1 cellular context compared by ENCODE assay signal in the genomic region with DNA sequence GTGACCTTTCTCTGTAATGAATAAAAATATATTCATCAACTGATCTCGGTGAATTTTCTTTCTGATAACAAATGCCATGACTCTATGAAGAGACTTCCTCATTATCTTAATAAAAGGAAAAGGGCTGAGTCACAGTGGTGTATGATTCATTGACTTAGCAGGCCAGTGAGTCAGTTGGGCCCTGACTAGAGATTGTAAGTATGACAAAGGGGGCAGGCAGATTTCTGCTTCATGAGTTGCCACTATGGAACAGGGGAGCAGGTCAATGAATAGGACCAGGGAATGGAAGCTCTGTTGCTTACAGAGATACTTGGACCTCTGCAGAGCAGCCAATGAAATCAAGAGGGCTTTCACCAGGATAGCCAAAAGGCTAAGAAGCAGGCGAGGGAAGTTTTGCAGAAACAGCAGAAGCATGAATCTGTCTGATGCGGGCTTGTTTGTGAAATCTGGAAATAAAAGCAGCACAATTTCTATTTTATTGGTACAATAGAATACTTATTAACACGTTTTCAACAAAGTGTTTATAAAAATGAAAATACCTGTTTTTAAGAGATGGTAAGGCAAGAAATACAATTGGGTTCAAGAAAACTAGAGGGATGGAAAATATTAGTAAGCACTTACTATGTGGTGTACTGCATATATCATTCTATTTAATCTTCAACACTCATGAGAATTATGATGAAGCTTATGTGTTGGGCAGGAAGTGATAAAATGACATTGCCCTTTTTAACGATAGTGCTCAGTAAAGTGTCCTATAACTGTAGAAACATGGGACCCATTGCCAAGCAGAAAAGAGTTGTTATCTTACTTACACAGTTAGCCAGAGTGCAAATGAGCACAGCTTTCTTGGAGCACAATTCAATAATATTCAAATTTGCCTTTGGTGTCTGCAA.
TF ChIP-seq lines count a peak whose summit lies in the region.

No MANE protein-coding gene starts in this region.

TF ChIP-seq in K562, 482 proteins besides CTCF, POLR2A, EP300 and RAD21 (continued from another document and continues in another):
- TF ChIP-seq, protein P1, sequence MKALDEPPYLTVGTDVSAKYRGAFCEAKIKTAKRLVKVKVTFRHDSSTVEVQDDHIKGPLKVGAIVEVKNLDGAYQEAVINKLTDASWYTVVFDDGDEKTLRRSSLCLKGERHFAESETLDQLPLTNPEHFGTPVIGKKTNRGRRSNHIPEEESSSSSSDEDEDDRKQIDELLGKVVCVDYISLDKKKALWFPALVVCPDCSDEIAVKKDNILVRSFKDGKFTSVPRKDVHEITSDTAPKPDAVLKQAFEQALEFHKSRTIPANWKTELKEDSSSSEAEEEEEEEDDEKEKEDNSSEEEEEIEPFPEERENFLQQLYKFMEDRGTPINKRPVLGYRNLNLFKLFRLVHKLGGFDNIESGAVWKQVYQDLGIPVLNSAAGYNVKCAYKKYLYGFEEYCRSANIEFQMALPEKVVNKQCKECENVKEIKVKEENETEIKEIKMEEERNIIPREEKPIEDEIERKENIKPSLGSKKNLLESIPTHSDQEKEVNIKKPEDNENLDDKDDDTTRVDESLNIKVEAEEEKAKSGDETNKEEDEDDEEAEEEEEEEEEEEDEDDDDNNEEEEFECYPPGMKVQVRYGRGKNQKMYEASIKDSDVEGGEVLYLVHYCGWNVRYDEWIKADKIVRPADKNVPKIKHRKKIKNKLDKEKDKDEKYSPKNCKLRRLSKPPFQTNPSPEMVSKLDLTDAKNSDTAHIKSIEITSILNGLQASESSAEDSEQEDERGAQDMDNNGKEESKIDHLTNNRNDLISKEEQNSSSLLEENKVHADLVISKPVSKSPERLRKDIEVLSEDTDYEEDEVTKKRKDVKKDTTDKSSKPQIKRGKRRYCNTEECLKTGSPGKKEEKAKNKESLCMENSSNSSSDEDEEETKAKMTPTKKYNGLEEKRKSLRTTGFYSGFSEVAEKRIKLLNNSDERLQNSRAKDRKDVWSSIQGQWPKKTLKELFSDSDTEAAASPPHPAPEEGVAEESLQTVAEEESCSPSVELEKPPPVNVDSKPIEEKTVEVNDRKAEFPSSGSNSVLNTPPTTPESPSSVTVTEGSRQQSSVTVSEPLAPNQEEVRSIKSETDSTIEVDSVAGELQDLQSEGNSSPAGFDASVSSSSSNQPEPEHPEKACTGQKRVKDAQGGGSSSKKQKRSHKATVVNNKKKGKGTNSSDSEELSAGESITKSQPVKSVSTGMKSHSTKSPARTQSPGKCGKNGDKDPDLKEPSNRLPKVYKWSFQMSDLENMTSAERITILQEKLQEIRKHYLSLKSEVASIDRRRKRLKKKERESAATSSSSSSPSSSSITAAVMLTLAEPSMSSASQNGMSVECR (CRISPR knock-in tag; IDR thresholded peaks at IDR 0.05) = no peak
- TF ChIP-seq ZBTB8A (IDR thresholded peaks at IDR 0.05; ENCODE audit: partially characterized antibody) (no peak), ATF1 (CRISPR knock-in tag; IDR thresholded peaks at IDR 0.05) (no peak), ATF1 (tag; IDR thresholded peaks at IDR 0.05) (peak; percentile 55), PRPF4 (IDR thresholded peaks at IDR 0.05; ENCODE audit: insufficient read depth, low read depth, low read length, poor library complexity, severe bottlenecking) (no peak), SAFB (IDR thresholded peaks at IDR 0.05; ENCODE audit: borderline replicate concordance, low read depth, low read length) (no peak), ZFP1 (CRISPR knock-in tag; IDR thresholded peaks at IDR 0.05) (no peak), ZNF785 (CRISPR knock-in tag; IDR thresholded peaks at IDR 0.05) (no peak), SMARCC2 (IDR thresholded peaks at IDR 0.05; ENCODE audit: low read depth) (peak; percentile 97), ZNF79 (CRISPR knock-in tag; IDR thresholded peaks at IDR 0.05; ENCODE audit: low read depth) (no peak), KDM5B (IDR thresholded peaks at IDR 0.05; ENCODE audit: insufficient replicate concordance, low read depth, low read length) (no peak), JUND (IDR thresholded peaks at IDR 0.05; ENCODE audit: borderline replicate concordance, low read depth, low read length) (peak; percentile 99), JUND (tag; IDR thresholded peaks at IDR 0.05; ENCODE audit: borderline replicate concordance, low read depth, low read length) (peak; percentile 95), NFXL1 (CRISPR knock-in tag; IDR thresholded peaks at IDR 0.05) (no peak), BDP1 (IDR thresholded peaks at IDR 0.05; ENCODE audit: insufficient read depth, insufficient read length) (no peak), CEBPB (tag; IDR thresholded peaks at IDR 0.05) (no peak), FOS (IDR thresholded peaks at IDR 0.05; ENCODE audit: extremely low read depth, insufficient read length) (peak; percentile 85), KDM4B (IDR thresholded peaks at IDR 0.05; ENCODE audit: borderline replicate concordance in 2 of 2, low read depth in 1 of 2) (no peak), ZNF274 (IDR thresholded peaks at IDR 0.05; ENCODE audit: borderline replicate concordance, low read depth, low read length) (no peak), SRSF7 (optimal IDR thresholded peaks at IDR 0.05; ENCODE audit: low read depth, low read length) (no peak), HDAC6 (IDR thresholded peaks at IDR 0.05; ENCODE audit: low read depth, low read length) (no peak), STAT5A (IDR thresholded peaks at IDR 0.05; ENCODE audit: borderline replicate concordance, low read length) (peak; percentile 58), CBX3 (IDR thresholded peaks at IDR 0.05; ENCODE audit: borderline replicate concordance in 1 of 2, low read length in 2 of 2) (peak in 1 of 2 experiments; percentile 59; a peak in 1 of 3 replicates), ZBTB1 (CRISPR knock-in tag; IDR thresholded peaks at IDR 0.05; ENCODE audit: borderline replicate concordance, low read depth) (no peak), ZNF133 (CRISPR knock-in tag; IDR thresholded peaks at IDR 0.05) (no peak), ZNF146 (CRISPR knock-in tag; IDR thresholded peaks at IDR 0.05; ENCODE audit: unreplicated experiment) (no peak)
- TF ChIP-seq, protein P2, sequence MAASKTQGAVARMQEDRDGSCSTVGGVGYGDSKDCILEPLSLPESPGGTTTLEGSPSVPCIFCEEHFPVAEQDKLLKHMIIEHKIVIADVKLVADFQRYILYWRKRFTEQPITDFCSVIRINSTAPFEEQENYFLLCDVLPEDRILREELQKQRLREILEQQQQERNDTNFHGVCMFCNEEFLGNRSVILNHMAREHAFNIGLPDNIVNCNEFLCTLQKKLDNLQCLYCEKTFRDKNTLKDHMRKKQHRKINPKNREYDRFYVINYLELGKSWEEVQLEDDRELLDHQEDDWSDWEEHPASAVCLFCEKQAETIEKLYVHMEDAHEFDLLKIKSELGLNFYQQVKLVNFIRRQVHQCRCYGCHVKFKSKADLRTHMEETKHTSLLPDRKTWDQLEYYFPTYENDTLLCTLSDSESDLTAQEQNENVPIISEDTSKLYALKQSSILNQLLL (CRISPR knock-in tag; IDR thresholded peaks at IDR 0.05; ENCODE audit: borderline replicate concordance) = no peak
- TF ChIP-seq, protein P3, sequence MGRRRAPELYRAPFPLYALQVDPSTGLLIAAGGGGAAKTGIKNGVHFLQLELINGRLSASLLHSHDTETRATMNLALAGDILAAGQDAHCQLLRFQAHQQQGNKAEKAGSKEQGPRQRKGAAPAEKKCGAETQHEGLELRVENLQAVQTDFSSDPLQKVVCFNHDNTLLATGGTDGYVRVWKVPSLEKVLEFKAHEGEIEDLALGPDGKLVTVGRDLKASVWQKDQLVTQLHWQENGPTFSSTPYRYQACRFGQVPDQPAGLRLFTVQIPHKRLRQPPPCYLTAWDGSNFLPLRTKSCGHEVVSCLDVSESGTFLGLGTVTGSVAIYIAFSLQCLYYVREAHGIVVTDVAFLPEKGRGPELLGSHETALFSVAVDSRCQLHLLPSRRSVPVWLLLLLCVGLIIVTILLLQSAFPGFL (CRISPR knock-in tag; IDR thresholded peaks at IDR 0.05) = no peak
- TF ChIP-seq, protein P4, sequence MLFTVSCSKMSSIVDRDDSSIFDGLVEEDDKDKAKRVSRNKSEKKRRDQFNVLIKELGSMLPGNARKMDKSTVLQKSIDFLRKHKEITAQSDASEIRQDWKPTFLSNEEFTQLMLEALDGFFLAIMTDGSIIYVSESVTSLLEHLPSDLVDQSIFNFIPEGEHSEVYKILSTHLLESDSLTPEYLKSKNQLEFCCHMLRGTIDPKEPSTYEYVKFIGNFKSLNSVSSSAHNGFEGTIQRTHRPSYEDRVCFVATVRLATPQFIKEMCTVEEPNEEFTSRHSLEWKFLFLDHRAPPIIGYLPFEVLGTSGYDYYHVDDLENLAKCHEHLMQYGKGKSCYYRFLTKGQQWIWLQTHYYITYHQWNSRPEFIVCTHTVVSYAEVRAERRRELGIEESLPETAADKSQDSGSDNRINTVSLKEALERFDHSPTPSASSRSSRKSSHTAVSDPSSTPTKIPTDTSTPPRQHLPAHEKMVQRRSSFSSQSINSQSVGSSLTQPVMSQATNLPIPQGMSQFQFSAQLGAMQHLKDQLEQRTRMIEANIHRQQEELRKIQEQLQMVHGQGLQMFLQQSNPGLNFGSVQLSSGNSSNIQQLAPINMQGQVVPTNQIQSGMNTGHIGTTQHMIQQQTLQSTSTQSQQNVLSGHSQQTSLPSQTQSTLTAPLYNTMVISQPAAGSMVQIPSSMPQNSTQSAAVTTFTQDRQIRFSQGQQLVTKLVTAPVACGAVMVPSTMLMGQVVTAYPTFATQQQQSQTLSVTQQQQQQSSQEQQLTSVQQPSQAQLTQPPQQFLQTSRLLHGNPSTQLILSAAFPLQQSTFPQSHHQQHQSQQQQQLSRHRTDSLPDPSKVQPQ (CRISPR knock-in tag; IDR thresholded peaks at IDR 0.05; ENCODE audit: borderline replicate concordance) = no peak
- TF ChIP-seq, protein P5, sequence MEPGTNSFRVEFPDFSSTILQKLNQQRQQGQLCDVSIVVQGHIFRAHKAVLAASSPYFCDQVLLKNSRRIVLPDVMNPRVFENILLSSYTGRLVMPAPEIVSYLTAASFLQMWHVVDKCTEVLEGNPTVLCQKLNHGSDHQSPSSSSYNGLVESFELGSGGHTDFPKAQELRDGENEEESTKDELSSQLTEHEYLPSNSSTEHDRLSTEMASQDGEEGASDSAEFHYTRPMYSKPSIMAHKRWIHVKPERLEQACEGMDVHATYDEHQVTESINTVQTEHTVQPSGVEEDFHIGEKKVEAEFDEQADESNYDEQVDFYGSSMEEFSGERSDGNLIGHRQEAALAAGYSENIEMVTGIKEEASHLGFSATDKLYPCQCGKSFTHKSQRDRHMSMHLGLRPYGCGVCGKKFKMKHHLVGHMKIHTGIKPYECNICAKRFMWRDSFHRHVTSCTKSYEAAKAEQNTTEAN (CRISPR knock-in tag; IDR thresholded peaks at IDR 0.05) = no peak
- TF ChIP-seq, protein P6, sequence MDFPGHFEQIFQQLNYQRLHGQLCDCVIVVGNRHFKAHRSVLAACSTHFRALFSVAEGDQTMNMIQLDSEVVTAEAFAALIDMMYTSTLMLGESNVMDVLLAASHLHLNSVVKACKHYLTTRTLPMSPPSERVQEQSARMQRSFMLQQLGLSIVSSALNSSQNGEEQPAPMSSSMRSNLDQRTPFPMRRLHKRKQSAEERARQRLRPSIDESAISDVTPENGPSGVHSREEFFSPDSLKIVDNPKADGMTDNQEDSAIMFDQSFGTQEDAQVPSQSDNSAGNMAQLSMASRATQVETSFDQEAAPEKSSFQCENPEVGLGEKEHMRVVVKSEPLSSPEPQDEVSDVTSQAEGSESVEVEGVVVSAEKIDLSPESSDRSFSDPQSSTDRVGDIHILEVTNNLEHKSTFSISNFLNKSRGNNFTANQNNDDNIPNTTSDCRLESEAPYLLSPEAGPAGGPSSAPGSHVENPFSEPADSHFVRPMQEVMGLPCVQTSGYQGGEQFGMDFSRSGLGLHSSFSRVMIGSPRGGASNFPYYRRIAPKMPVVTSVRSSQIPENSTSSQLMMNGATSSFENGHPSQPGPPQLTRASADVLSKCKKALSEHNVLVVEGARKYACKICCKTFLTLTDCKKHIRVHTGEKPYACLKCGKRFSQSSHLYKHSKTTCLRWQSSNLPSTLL (IDR thresholded peaks at IDR 0.05) = no peak
- TF ChIP-seq, protein P7, sequence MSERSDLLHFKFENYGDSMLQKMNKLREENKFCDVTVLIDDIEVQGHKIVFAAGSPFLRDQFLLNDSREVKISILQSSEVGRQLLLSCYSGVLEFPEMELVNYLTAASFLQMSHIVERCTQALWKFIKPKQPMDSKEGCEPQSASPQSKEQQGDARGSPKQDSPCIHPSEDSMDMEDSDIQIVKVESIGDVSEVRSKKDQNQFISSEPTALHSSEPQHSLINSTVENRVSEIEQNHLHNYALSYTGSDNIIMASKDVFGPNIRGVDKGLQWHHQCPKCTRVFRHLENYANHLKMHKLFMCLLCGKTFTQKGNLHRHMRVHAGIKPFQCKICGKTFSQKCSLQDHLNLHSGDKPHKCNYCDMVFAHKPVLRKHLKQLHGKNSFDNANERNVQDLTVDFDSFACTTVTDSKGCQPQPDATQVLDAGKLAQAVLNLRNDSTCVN (CRISPR knock-in tag; IDR thresholded peaks at IDR 0.05) = no peak
- TF ChIP-seq, protein P8, sequence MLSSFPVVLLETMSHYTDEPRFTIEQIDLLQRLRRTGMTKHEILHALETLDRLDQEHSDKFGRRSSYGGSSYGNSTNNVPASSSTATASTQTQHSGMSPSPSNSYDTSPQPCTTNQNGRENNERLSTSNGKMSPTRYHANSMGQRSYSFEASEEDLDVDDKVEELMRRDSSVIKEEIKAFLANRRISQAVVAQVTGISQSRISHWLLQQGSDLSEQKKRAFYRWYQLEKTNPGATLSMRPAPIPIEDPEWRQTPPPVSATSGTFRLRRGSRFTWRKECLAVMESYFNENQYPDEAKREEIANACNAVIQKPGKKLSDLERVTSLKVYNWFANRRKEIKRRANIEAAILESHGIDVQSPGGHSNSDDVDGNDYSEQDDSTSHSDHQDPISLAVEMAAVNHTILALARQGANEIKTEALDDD (IDR thresholded peaks at IDR 0.05) = peak; percentile 95
- TF ChIP-seq, protein P9, sequence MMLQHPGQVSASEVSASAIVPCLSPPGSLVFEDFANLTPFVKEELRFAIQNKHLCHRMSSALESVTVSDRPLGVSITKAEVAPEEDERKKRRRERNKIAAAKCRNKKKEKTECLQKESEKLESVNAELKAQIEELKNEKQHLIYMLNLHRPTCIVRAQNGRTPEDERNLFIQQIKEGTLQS (IDR thresholded peaks at IDR 0.05) = peak; percentile 96
- TF ChIP-seq, protein P9 (CRISPR knock-in tag; conservative IDR thresholded peaks at IDR 0.05) = peak; percentile 60; the same call in 1 of the 2 replicates
- TF ChIP-seq, protein P10, sequence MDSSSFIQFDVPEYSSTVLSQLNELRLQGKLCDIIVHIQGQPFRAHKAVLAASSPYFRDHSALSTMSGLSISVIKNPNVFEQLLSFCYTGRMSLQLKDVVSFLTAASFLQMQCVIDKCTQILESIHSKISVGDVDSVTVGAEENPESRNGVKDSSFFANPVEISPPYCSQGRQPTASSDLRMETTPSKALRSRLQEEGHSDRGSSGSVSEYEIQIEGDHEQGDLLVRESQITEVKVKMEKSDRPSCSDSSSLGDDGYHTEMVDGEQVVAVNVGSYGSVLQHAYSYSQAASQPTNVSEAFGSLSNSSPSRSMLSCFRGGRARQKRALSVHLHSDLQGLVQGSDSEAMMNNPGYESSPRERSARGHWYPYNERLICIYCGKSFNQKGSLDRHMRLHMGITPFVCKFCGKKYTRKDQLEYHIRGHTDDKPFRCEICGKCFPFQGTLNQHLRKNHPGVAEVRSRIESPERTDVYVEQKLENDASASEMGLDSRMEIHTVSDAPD (CRISPR knock-in tag; IDR thresholded peaks at IDR 0.05) = no peak
